ENCODE assay signal across 12 cellular contexts in the genomic region with DNA sequence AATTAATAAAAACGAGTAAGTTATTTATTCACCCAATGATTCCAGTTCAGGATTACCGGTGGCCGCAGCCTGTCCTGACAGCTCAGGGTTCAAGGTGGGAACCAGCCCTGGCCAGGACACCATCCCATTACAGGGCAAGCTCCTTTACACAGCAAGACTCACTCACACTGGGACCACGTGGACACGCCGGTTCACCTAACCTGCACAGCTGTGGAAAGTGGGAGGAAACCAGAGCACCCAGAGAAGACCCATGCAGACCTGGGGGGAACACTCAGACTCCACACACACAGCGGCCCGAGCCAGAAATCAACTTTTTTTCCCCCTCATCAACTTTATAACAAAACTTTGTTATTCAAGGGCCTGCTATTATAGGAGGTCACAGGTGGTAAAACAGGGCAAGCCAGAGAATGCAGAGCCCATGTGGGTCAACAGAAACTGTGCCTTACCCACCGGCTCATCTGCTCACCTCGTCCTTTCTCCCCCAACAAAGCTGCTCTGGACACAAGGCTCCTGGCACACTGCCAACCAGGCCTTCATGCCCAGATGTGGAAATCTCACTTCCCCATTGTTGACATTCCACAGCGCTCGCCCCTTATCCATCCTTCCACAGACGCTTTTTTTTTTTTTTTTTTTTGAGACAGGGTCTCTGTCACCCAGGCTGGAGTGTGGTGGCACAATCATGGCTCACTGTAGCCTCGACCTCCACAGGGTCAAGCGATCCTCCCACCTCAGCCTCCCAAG. TPM values are rescaled to one million over a fixed set of nuclear protein-coding genes. Genes with fewer than 3 reads are reported as not detected.
A peak's percentile ranks its signal among the peaks of the same experiment; 100 is the strongest.
DNase-seq lines count a peak whose midpoint lies in the region; ATAC-seq and TF ChIP-seq lines count a peak whose summit lies in the region.
"Had no signal": no experiment of that assay in that cellular context is flagged by ENCODE, and none has a peak within 500 bp of the region (broad histone marks: within the 10 kb centered on the region; RNA-seq: fewer than 3 reads in every experiment).

No MANE protein-coding gene starts in this region.

- H3K4me3 Mint-ChIP-seq in WTC11 = no peak overlapping the region

- H3K36me3 ChIP-seq in mucosa of descending colon (ENCODE audit: low read depth) = no peaks in the 10 kb centered on the region

- TF ChIP-seq CTCF in epithelial cell of proximal tubule (conservative IDR thresholded peaks at IDR 0.05; ENCODE audit: low read depth, low read length) = no peak
- no peak for TF ChIP-seq CTCF in mucosa of descending colon (IDR thresholded peaks at IDR 0.05)
- no peak for TF ChIP-seq CTCF in WTC11 (IDR thresholded peaks at IDR 0.05)

- H3K9me3 ChIP-seq in mucosa of descending colon = no peaks in the 10 kb centered on the region
- H3K9me3 ChIP-seq: spleen had no signal

- H3K4me3 ChIP-seq in epithelial cell of proximal tubule (ENCODE audit: low read depth, low read length) (no peak overlapping the region), mucosa of descending colon (no peak overlapping the region)
- H3K4me3 ChIP-seq: spleen had no signal

- POLR2A ChIA-PET in WTC11 (lab: Charles Lee) = no interaction called here

- CTCF ChIA-PET in WTC11 (lab: Charles Lee) = interaction anchor here (0.7 to 1.1 kb wide), 3 partner anchors 22 to 347 kb away, joined by 3 to 5 read pairs (median 3); no protein-coding TSS in a partner anchor

- H3K4me1 Mint-ChIP-seq in WTC11 = no peaks in the 10 kb centered on the region

- no peaks in the 10 kb centered on the region for H3K4me1 ChIP-seq in mucosa of descending colon (ENCODE audit: low read depth)
- H3K4me1 ChIP-seq: spleen had no signal

- intact Hi-C loops in mucosa of descending colon (cut with DNase I, micrococcal nuclease) = no loop called here

- H3K36me3 Mint-ChIP-seq in WTC11 = no peaks in the 10 kb centered on the region

- DNase-seq in COR-L47 (lab: John Stamatoyannopoulos, UW) (peak; percentile 2), LHCN-M2 (ENCODE audit: low read depth) (peak; percentile 9), epithelial cell of proximal tubule (ENCODE audit: low read depth) (peak; percentile 12), mucosa of descending colon (peak in 2 of 3 donors; percentile 29 to 36), WTC11 (ENCODE audit: low spot score) (no peak), NCI-H1694 (lab: John Stamatoyannopoulos, UW) (no peak)
- no peak for DNase-seq in stimulated activated CD4-positive, alpha-beta T cell treated with anti-CD3 and anti-CD28 coated beads, Interleukin-4, amount 100 ng/mL, for 24 hours
- DNase-seq: mesendoderm, NCI-H1092, spleen had no signal

- H3K27me3 Mint-ChIP-seq in WTC11 (ENCODE audit: low read depth) = no peaks in the 10 kb centered on the region

- H3K27ac Mint-ChIP-seq in WTC11 = no peak overlapping the region

- no peaks in the 10 kb centered on the region for H3K9me3 Mint-ChIP-seq in WTC11

- ATAC-seq in mucosa of descending colon = no peak
- no peak for ATAC-seq in WTC11
- no peak for ATAC-seq in HG03108 (IDR thresholded peaks at IDR 0.05; ENCODE audit: unreplicated experiment)

TF ChIP-seq in WTC11, 78 proteins besides CTCF, POLR2A, EP300 and RAD21:
- TF ChIP-seq RORB (CRISPR knock-in tag; IDR thresholded peaks at IDR 0.05) (no peak), MXD4 (CRISPR knock-in tag; IDR thresholded peaks at IDR 0.05; ENCODE audit: borderline replicate concordance) (no peak), ZBTB21 (CRISPR knock-in tag; IDR thresholded peaks at IDR 0.05; ENCODE audit: borderline replicate concordance) (no peak), ATF1 (CRISPR knock-in tag; IDR thresholded peaks at IDR 0.05) (no peak), MYBL2 (CRISPR knock-in tag; IDR thresholded peaks at IDR 0.05) (no peak), HMGXB4 (CRISPR knock-in tag; IDR thresholded peaks at IDR 0.05) (no peak), JAZF1 (CRISPR knock-in tag; IDR thresholded peaks at IDR 0.05) (no peak), ZNF317 (CRISPR knock-in tag; IDR thresholded peaks at IDR 0.05; ENCODE audit: borderline replicate concordance, low read depth) (no peak)
- TF ChIP-seq, protein P1, sequence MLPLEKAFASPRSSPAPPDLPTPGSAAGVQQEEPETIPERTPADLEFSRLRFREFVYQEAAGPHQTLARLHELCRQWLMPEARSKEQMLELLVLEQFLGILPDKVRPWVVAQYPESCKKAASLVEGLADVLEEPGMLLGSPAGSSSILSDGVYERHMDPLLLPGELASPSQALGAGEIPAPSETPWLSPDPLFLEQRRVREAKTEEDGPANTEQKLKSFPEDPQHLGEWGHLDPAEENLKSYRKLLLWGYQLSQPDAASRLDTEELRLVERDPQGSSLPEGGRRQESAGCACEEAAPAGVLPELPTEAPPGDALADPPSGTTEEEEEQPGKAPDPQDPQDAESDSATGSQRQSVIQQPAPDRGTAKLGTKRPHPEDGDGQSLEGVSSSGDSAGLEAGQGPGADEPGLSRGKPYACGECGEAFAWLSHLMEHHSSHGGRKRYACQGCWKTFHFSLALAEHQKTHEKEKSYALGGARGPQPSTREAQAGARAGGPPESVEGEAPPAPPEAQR (CRISPR knock-in tag; IDR thresholded peaks at IDR 0.05) = no peak
- TF ChIP-seq, protein P2, sequence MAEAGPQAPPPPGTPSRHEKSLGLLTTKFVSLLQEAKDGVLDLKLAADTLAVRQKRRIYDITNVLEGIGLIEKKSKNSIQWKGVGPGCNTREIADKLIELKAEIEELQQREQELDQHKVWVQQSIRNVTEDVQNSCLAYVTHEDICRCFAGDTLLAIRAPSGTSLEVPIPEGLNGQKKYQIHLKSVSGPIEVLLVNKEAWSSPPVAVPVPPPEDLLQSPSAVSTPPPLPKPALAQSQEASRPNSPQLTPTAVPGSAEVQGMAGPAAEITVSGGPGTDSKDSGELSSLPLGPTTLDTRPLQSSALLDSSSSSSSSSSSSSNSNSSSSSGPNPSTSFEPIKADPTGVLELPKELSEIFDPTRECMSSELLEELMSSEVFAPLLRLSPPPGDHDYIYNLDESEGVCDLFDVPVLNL (CRISPR knock-in tag; IDR thresholded peaks at IDR 0.05; ENCODE audit: borderline replicate concordance, low read depth) = no peak
- TF ChIP-seq, protein P3, sequence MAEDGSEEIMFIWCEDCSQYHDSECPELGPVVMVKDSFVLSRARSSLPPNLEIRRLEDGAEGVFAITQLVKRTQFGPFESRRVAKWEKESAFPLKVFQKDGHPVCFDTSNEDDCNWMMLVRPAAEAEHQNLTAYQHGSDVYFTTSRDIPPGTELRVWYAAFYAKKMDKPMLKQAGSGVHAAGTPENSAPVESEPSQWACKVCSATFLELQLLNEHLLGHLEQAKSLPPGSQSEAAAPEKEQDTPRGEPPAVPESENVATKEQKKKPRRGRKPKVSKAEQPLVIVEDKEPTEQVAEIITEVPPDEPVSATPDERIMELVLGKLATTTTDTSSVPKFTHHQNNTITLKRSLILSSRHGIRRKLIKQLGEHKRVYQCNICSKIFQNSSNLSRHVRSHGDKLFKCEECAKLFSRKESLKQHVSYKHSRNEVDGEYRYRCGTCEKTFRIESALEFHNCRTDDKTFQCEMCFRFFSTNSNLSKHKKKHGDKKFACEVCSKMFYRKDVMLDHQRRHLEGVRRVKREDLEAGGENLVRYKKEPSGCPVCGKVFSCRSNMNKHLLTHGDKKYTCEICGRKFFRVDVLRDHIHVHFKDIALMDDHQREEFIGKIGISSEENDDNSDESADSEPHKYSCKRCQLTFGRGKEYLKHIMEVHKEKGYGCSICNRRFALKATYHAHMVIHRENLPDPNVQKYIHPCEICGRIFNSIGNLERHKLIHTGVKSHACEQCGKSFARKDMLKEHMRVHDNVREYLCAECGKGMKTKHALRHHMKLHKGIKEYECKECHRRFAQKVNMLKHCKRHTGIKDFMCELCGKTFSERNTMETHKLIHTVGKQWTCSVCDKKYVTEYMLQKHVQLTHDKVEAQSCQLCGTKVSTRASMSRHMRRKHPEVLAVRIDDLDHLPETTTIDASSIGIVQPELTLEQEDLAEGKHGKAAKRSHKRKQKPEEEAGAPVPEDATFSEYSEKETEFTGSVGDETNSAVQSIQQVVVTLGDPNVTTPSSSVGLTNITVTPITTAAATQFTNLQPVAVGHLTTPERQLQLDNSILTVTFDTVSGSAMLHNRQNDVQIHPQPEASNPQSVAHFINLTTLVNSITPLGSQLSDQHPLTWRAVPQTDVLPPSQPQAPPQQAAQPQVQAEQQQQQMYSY (CRISPR knock-in tag; IDR thresholded peaks at IDR 0.05) = no peak

RNA-seq across cellular contexts. Expression of gene ODAPH, which starts 8.0 kb away (rescaled TPM):
- total RNA-seq in LHCN-M2 (2014; rRNA removed) = not detected in 2 replicates
- not detected for polyA plus RNA-seq in LHCN-M2 (2012)
- 0.87 TPM in 1 of 2 replicates, not detected in the other for total RNA-seq in epithelial cell of proximal tubule
- not detected for total RNA-seq in mucosa of descending colon
- total RNA-seq in WTC11 (2021) = not detected in 3 replicates
- total RNA-seq: spleen had no signal
- polyA plus RNA-seq: esophagus had no signal

RNA-seq across cellular contexts. Expression of gene THAP6, which starts 33.5 kb away (rescaled TPM):
- 16.5 and 18.5 TPM in 2 replicates for total RNA-seq in LHCN-M2 (2014; rRNA removed)
- 2.7 TPM for polyA plus RNA-seq in LHCN-M2 (2012)
- total RNA-seq in epithelial cell of proximal tubule = 7.0 and 8.4 TPM in 2 replicates
- 10 to 100 TPM; 17.3 to 21.8 (median 21.5) TPM for total RNA-seq in mucosa of descending colon
- total RNA-seq in WTC11 (2021) = 11.8 to 13.3 TPM (median 12.5 TPM) in 3 replicates

RNA-seq across cellular contexts. Expression of gene RCHY1, which starts 33.6 kb away (rescaled TPM):
- total RNA-seq in LHCN-M2 (2014; rRNA removed) = 31.1 and 54.6 TPM in 2 replicates
- polyA plus RNA-seq in LHCN-M2 (2012) = 28.5 TPM
- total RNA-seq in epithelial cell of proximal tubule = 11.2 and 37.3 TPM in 2 replicates
- 10 to 100 TPM; 30.5 to 42.2 (median 33.4) TPM for total RNA-seq in mucosa of descending colon
- 29.9 to 37.8 TPM (median 31.4 TPM) in 3 replicates for total RNA-seq in WTC11 (2021)

Comparison
In these comparisons a context has a peak if more than half of its experiments do, and no peak if none do; other contexts are left out.
1. DNase-seq: peak in COR-L47 (single experiment), LHCN-M2 (single experiment), epithelial cell of proximal tubule (single experiment) and mucosa of descending colon (2 of 3); none in WTC11 (single experiment), stimulated activated CD4-positive, alpha-beta T cell treated with anti-CD3 and anti-CD28 coated beads, Interleukin-4, amount 100 ng/mL, for 24 hours (single experiment) and NCI-H1694 (single experiment).